11 cellular contexts compared by ENCODE assay signal in the genomic region with DNA sequence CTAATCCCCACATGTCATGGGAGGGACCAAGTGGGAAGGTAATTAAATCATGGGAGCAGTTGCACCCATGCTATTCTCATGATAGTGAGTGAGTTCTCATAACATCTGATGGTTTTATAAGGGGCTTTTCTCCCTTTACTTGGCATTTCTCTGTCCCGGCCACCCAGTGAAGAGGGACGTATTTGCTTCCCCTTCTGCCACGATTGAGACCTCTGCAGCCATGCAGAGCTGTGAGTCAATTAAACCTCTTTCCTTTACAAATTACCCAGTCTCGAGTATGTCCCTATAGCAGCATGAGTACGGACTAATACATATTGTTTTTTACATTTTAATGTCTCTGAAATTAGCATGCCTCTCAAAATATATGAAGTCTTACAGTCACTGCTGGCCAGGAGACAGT.
"Had no signal": no experiment of that assay in that cellular context is flagged by ENCODE, and none has a peak within 500 bp of the region (broad histone marks: within the 10 kb centered on the region; RNA-seq: fewer than 3 reads in every experiment).

No MANE protein-coding gene starts in this region.

- ATAC-seq: activated CD8-positive, alpha-beta T cell treated with anti-CD3 and anti-CD28 coated beads, Interleukin-2, amount 10 ng/mL, durations not matched to agents 7 days and 5 days; activated T-cell treated with anti-CD3 and anti-CD28 coated beads, Interleukin-2, amount 50 U/mL, for 72 hours; left ventricle myocardium superior; upper lobe of right lung had no signal

- H3K27ac ChIP-seq: neural progenitor cell, right atrium auricular region, skin epidermis, thoracic aorta, upper lobe of right lung had no signal

- DNase-seq: activated CD4-positive, alpha-beta T cell treated with anti-CD3 and anti-CD28 coated beads, Interleukin-2, amount 10 ng/mL, durations not matched to agents 24 days and 14 days; activated CD8-positive, alpha-beta memory T cell treated with anti-CD3 and anti-CD28 coated beads, Interleukin-2, amount 50 U/mL, for 4 hours; activated CD8-positive, alpha-beta T cell treated with anti-CD3 and anti-CD28 coated beads, Interleukin-2, amount 10 ng/mL, durations not matched to agents 7 days and 5 days; activated effector memory CD4-positive, alpha-beta T cell treated with anti-CD3 and anti-CD28 coated beads, Interleukin-2, amount 50 U/mL, for 16 hours; activated T-cell treated with anti-CD3 and anti-CD28 coated beads, Interleukin-2, amount 50 U/mL, for 72 hours; left ventricle myocardium superior; upper lobe of right lung had no signal

- H3K36me3 ChIP-seq: neural progenitor cell, right atrium auricular region, thoracic aorta, upper lobe of right lung had no signal

- H3K4me3 ChIP-seq: neural progenitor cell, right atrium auricular region, skin epidermis, thoracic aorta, upper lobe of right lung had no signal

- H3K27me3 ChIP-seq: neural progenitor cell, right atrium auricular region, upper lobe of right lung had no signal

- H3K4me1 ChIP-seq: neural progenitor cell, right atrium auricular region, upper lobe of right lung had no signal

- H3K9me3 ChIP-seq: right atrium auricular region, thoracic aorta, upper lobe of right lung had no signal

- H3K9ac ChIP-seq: neural progenitor cell had no signal

- H2AFZ ChIP-seq: neural progenitor cell had no signal

- H3K4me2 ChIP-seq: neural progenitor cell had no signal
